Comparison of ENCODE assay signal across 20 cellular contexts in genomic region chr10:84344560-84344959, GRCh38. TPM values are rescaled to one million over a fixed set of nuclear protein-coding genes. Genes with fewer than 3 reads are reported as not detected.
DNase-seq lines count a peak whose midpoint lies in the region; ATAC-seq, FAIRE-seq and TF ChIP-seq lines count a peak whose summit lies in the region.
"Had no signal": no experiment of that assay in that cellular context is flagged by ENCODE, and none has a peak within 500 bp of the region (broad histone marks: within the 10 kb centered on the region; RNA-seq: fewer than 3 reads in every experiment).

No MANE protein-coding gene starts in this region.

- H2AFZ ChIP-seq in KMS-11 (ENCODE audit: low read depth), result no peak overlapping the region
- no peak overlapping the region for H2AFZ ChIP-seq in astrocyte (ENCODE audit: low read depth, low read length)

- no peak for FAIRE-seq in astrocyte (lab: Jason Lieb, UNC)
- FAIRE-seq: K562 had no signal

- H3K79me2 ChIP-seq in KMS-11 (ENCODE audit: insufficient read depth, low read depth), result peaks cover 42% of the 10 kb centered on the region
- H3K79me2 ChIP-seq in astrocyte (ENCODE audit: insufficient read depth, low read length), result peaks cover 72% of the 10 kb centered on the region

- H3K27ac ChIP-seq in KMS-11 (no peak overlapping the region), astrocyte (ENCODE audit: low read depth, low read length) (no peak overlapping the region)
- H3K27ac ChIP-seq: ascending aorta, left lung, neutrophil, thyroid gland had no signal

- H3K4me1 Mint-ChIP-seq in activated T-cell treated with anti-CD3 and anti-CD28 coated beads, Interleukin-2, amount 50 U/mL, for 4 hours (ENCODE audit: low read depth), result peaks cover 59% of the 10 kb centered on the region
- H3K4me1 Mint-ChIP-seq in astrocyte (ENCODE audit: low read depth, unreplicated experiment) (peaks cover 28% of the 10 kb centered on the region), osteocyte (ENCODE audit: unreplicated experiment) (peaks cover 33% of the 10 kb centered on the region)

- peaks cover 11% of the 10 kb centered on the region for H3K36me3 Mint-ChIP-seq in activated T-cell treated with anti-CD3 and anti-CD28 coated beads, Interleukin-2, amount 50 U/mL, for 4 hours (ENCODE audit: insufficient read depth)
- H3K36me3 Mint-ChIP-seq in astrocyte (ENCODE audit: low read depth, unreplicated experiment) (peaks cover 4% of the 10 kb centered on the region), osteocyte (ENCODE audit: unreplicated experiment) (peaks cover 4% of the 10 kb centered on the region)

- ATAC-seq in activated T-cell treated with anti-CD3 and anti-CD28 coated beads, Interleukin-2, amount 50 U/mL, for 4 hours, result peak in 1 of 2 donors; percentile 5
- no peak for ATAC-seq in HG03135 (IDR thresholded peaks at IDR 0.05; ENCODE audit: unreplicated experiment)
- ATAC-seq: K562, left lung, SK-N-SH treated with all-trans-retinoic acid at 6 μM for 48 hours had no signal

- H3K27me3 Mint-ChIP-seq in activated T-cell treated with anti-CD3 and anti-CD28 coated beads, Interleukin-2, amount 50 U/mL, for 4 hours (ENCODE audit: low read depth), result no peaks in the 10 kb centered on the region
- H3K27me3 Mint-ChIP-seq in astrocyte (ENCODE audit: low read depth, unreplicated experiment), result no peaks in the 10 kb centered on the region
- no peaks in the 10 kb centered on the region for H3K27me3 Mint-ChIP-seq in osteocyte (ENCODE audit: unreplicated experiment)
- H3K27me3 Mint-ChIP-seq: activated CD4-positive, alpha-beta memory T cell treated with anti-CD3 and anti-CD28 coated beads, Interleukin-2, amount 10 ng/mL, durations not matched to agents 7 days and 5 days had no signal

- peak overlapping the region; percentile 74 for H3K4me2 ChIP-seq in KMS-11
- H3K4me2 ChIP-seq in astrocyte (ENCODE audit: low read length), result no peak overlapping the region

- H4K20me1 ChIP-seq in KMS-11 (ENCODE audit: insufficient read depth) (no peaks in the 10 kb centered on the region), astrocyte (ENCODE audit: insufficient read depth, low read length) (peaks cover 46% of the 10 kb centered on the region)

- H3K4me3 Mint-ChIP-seq in activated T-cell treated with anti-CD3 and anti-CD28 coated beads, Interleukin-2, amount 50 U/mL, for 4 hours, result peak overlapping the region; percentile 12
- H3K4me3 Mint-ChIP-seq in astrocyte (ENCODE audit: unreplicated experiment), result no peak overlapping the region
- no peak overlapping the region for H3K4me3 Mint-ChIP-seq in osteocyte (ENCODE audit: unreplicated experiment)
- H3K4me3 Mint-ChIP-seq: activated CD4-positive, alpha-beta memory T cell treated with anti-CD3 and anti-CD28 coated beads, Interleukin-2, amount 10 ng/mL, durations not matched to agents 7 days and 5 days had no signal

- H3K9ac ChIP-seq in KMS-11 (no peak overlapping the region), astrocyte (ENCODE audit: low read length) (no peak overlapping the region)

- no peaks in the 10 kb centered on the region for H3K36me3 ChIP-seq in KMS-11 (ENCODE audit: insufficient read depth)
- H3K36me3 ChIP-seq in astrocyte (ENCODE audit: insufficient read depth, low read length), result no peaks in the 10 kb centered on the region
- H3K36me3 ChIP-seq: ascending aorta, left lung, neutrophil, thyroid gland had no signal

- no peak overlapping the region for H3K4me3 ChIP-seq in KMS-11 (IDR thresholded peaks at IDR 0.05; ENCODE audit: insufficient read depth, low read depth, low read length)
- no peak overlapping the region for H3K4me3 ChIP-seq in astrocyte (ENCODE audit: insufficient read depth, low read depth, low read length)
- H3K4me3 ChIP-seq: ascending aorta, K562, left lung, thyroid gland had no signal

- no peak for DNase-seq in activated T-cell treated with anti-CD3 and anti-CD28 coated beads, Interleukin-2, amount 50 U/mL, for 4 hours
- no peak for DNase-seq in activated T-cell treated with anti-CD3 and anti-CD28 coated beads, Interleukin-2, amount 50 U/mL, for 1 hour
- DNase-seq in astrocyte (ENCODE audit: low read depth) (no peak), osteocyte (ENCODE audit: extremely low spot score, unreplicated experiment) (no peak), NCI-H2227 treated with DMSO at 0.1 percent for 48 hours (lab: John Stamatoyannopoulos, UW) (no peak), NOMO-1 treated with DMSO at 0.1 percent for 48 hours (lab: John Stamatoyannopoulos, UW; ENCODE audit: unreplicated experiment) (no peak)
- DNase-seq: activated CD4-positive, alpha-beta memory T cell treated with anti-CD3 and anti-CD28 coated beads, Interleukin-2, amount 10 ng/mL, durations not matched to agents 7 days and 5 days; activated effector memory CD4-positive, alpha-beta T cell treated with Interleukin-2 at 50 U/mL for 16 hours; left lung; NCI-H1048; NCI-H1930; NCI-H446 treated with DMSO at 0.1 percent for 48 hours; stimulated activated CD4-positive, alpha-beta T cell treated with anti-CD3 and anti-CD28 coated beads, Interleukin-12 subunit alpha, Interleukin-12 subunit beta, amount 100 ng/mL, for 4 hours; thyroid gland had no signal

- peak overlapping the region; percentile 2 for H3K27ac Mint-ChIP-seq in astrocyte (ENCODE audit: unreplicated experiment)
- peak overlapping the region; percentile 55 for H3K27ac Mint-ChIP-seq in osteocyte (ENCODE audit: unreplicated experiment)

- no peaks in the 10 kb centered on the region for H3K9me3 ChIP-seq in astrocyte (ENCODE audit: insufficient read depth, low read depth, low read length)
- H3K9me3 ChIP-seq: ascending aorta, left lung, neutrophil, thyroid gland had no signal

- no peaks in the 10 kb centered on the region for H3K9me3 Mint-ChIP-seq in activated T-cell treated with anti-CD3 and anti-CD28 coated beads, Interleukin-2, amount 50 U/mL, for 4 hours
- H3K9me3 Mint-ChIP-seq in astrocyte (ENCODE audit: unreplicated experiment), result peaks cover 2% of the 10 kb centered on the region
- H3K9me3 Mint-ChIP-seq in osteocyte (ENCODE audit: unreplicated experiment), result no peaks in the 10 kb centered on the region

- H3K4me1 ChIP-seq in KMS-11 (ENCODE audit: low read depth, poor library complexity, severe bottlenecking), result peaks cover 28% of the 10 kb centered on the region
- H3K4me1 ChIP-seq in astrocyte (ENCODE audit: insufficient read depth, low read length), result peaks cover 13% of the 10 kb centered on the region

- no peaks in the 10 kb centered on the region for H3K27me3 ChIP-seq in KMS-11 (ENCODE audit: insufficient read depth, low read depth)
- H3K27me3 ChIP-seq in astrocyte (ENCODE audit: insufficient read depth, low read length), result no peaks in the 10 kb centered on the region
- H3K27me3 ChIP-seq: ascending aorta, left lung, neutrophil, thyroid gland had no signal

- TF ChIP-seq CTCF in KMS-11 (conservative IDR thresholded peaks at IDR 0.05; ENCODE audit: low read depth, low read length), result no peak
- no peak for TF ChIP-seq CTCF in astrocyte (IDR thresholded peaks at IDR 0.05; ENCODE audit: insufficient read depth, low read depth, low read length)
- TF ChIP-seq CTCF in osteocyte (IDR thresholded peaks at IDR 0.05), result no peak

RNA-seq across cellular contexts. Expression of gene CCSER2, which starts 16.2 kb away (rescaled TPM):
- 10 to 100 TPM; 37.1 to 42.0 (median 40.9) TPM for total RNA-seq in activated T-cell treated with anti-CD3 and anti-CD28 coated beads, Interleukin-2, amount 50 U/mL, for 4 hours
- total RNA-seq in astrocyte, result 97.6 and 100 TPM in 2 replicates
- total RNA-seq in osteocyte, result 66.8 and 70.3 TPM in 2 replicates
